ENCODE assay signal across 21 cellular contexts in the genomic region with DNA sequence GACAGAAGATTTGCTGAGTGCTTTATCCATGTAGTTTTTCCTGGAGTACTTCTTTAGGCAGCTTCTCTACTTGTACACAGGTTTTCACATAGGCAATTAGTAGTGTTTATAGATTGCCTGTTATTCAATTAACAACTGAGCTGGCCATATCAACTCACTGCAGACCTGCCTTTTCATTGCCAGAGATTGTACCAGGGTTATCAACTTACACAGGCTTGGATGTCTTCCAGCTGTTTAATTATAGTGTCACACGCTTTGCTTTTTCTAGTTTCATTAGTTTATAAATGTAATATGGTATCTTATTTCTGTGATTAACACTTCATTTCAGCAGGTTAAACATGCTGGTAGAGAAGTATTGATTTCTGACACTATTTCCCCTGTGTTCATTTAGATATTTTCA.
A peak's percentile ranks its signal among the peaks of the same experiment; 100 is the strongest.
DNase-seq lines count a peak whose midpoint lies in the region; ATAC-seq, FAIRE-seq and TF ChIP-seq lines count a peak whose summit lies in the region.
"Had no signal": no experiment of that assay in that cellular context is flagged by ENCODE, and none has a peak within 500 bp of the region (broad histone marks: within the 10 kb centered on the region; RNA-seq: fewer than 3 reads in every experiment).

No MANE protein-coding gene starts in this region.

- no peak for ATAC-seq in GM21526 (IDR thresholded peaks at IDR 0.05; ENCODE audit: low FRiP score, unreplicated experiment)
- ATAC-seq: effector memory CD8-positive, alpha-beta T cell had no signal

- FAIRE-seq in keratinocyte (lab: Jason Lieb, UNC) (peak; percentile 9), frontal cortex (lab: Jason Lieb, UNC) (no peak)
- FAIRE-seq: GM12892 had no signal

- H3K27ac ChIP-seq in HEK293 (ENCODE audit: extremely low read depth, low read depth, low read length) (no peak overlapping the region), keratinocyte (ENCODE audit: control insufficient read depth, insufficient read depth, low read length) (no peak overlapping the region), ovary (no peak overlapping the region)
- H3K27ac ChIP-seq: hepatocyte, neural progenitor cell, SJCRH30 had no signal

- no peak for TF ChIP-seq CTCF in HEK293 (tag by site-specific recombination; IDR thresholded peaks at IDR 0.05)
- TF ChIP-seq CTCF in keratinocyte (optimal IDR thresholded peaks at IDR 0.05 in 1 of 3, IDR thresholded peaks at IDR 0.05 in 1 of 3, conservative IDR thresholded peaks at IDR 0.05 in 1 of 3; ENCODE audit: extremely low read depth in 1 of 3, insufficient read depth in 2 of 3, low read length in 3 of 3): no peak
- TF ChIP-seq CTCF in osteocyte (IDR thresholded peaks at IDR 0.05): no peak
- no peak for TF ChIP-seq CTCF in ovary (IDR thresholded peaks at IDR 0.05)

- CTCF ChIA-PET in HEK293 (lab: Yijun Ruan, JAX): interaction anchor here (0.7 to 1.2 kb wide), 2 partner anchors 22 to 26 kb away, joined by 3 to 6 read pairs; no protein-coding TSS in a partner anchor

- DNase-seq in NCI-H2029 treated with DMSO at 0.1 percent for 48 hours (lab: John Stamatoyannopoulos, UW): peak; percentile 29
- DNase-seq in NCI-H82 (lab: John Stamatoyannopoulos, UW): peak; percentile 87
- DNase-seq in keratinocyte (ENCODE audit: low read depth, low spot score): no peak
- DNase-seq in osteocyte (ENCODE audit: extremely low spot score, unreplicated experiment): no peak
- no peak for DNase-seq in ovary
- DNase-seq in frontal cortex (ENCODE audit: low spot score in 2 of 2): no peak
- DNase-seq: amniotic stem cell; Caco-2; central memory CD4-positive, alpha-beta T cell; effector memory CD8-positive, alpha-beta T cell; GF-D8; GOT3; kidney; NCI-H187 treated with DMSO at 0.1 percent for 48 hours; stimulated activated CD4-positive, alpha-beta T cell treated with anti-CD3 and anti-CD28 coated beads, Interleukin-12 subunit alpha, Interleukin-12 subunit beta, amount 100 ng/mL, for 4 hours had no signal

- peaks cover 6% of the 10 kb centered on the region for H3K4me1 Mint-ChIP-seq in osteocyte (ENCODE audit: unreplicated experiment)

- no peaks in the 10 kb centered on the region for H3K9me1 ChIP-seq in keratinocyte (ENCODE audit: control insufficient read depth, extremely low read depth, insufficient read depth, low read length)

- H3K4me2 ChIP-seq in keratinocyte (ENCODE audit: control insufficient read depth, extremely low read depth, insufficient read depth, low read depth, low read length): no peak overlapping the region
- H3K4me2 ChIP-seq: hepatocyte, neural progenitor cell had no signal

- POLR2A ChIA-PET in HEK293 (lab: Yijun Ruan, JAX): no interaction called here

- H3K4me1 ChIP-seq in HEK293 (ENCODE audit: control insufficient read depth, insufficient read depth, low read length): no peaks in the 10 kb centered on the region
- H3K4me1 ChIP-seq in keratinocyte (ENCODE audit: control insufficient read depth, extremely low read depth, insufficient read depth, low read length): no peaks in the 10 kb centered on the region
- H3K4me1 ChIP-seq in ovary (ENCODE audit: insufficient read depth): no peaks in the 10 kb centered on the region
- H3K4me1 ChIP-seq: Caco-2 had no signal

- TF ChIP-seq POLR2A in ovary (IDR thresholded peaks at IDR 0.05): no peak

- no peak overlapping the region for H3K4me3 ChIP-seq in HEK293 (ENCODE audit: low read depth, low read length)
- H3K4me3 ChIP-seq in keratinocyte (ENCODE audit: control insufficient read depth in 2 of 3, extremely low read depth in 1 of 3, insufficient read depth in 2 of 3, low read depth in 1 of 3, low read length in 3 of 3): no peak overlapping the region
- no peak overlapping the region for H3K4me3 ChIP-seq in ovary
- H3K4me3 ChIP-seq: hepatocyte, neural progenitor cell, SJCRH30 had no signal

- TF ChIP-seq EP300 in ovary (IDR thresholded peaks at IDR 0.05): no peak

- H3K27me3 ChIP-seq in keratinocyte (ENCODE audit: control insufficient read depth, extremely low read depth, insufficient read depth, low read length) (no peaks in the 10 kb centered on the region), ovary (no peaks in the 10 kb centered on the region)
- H3K27me3 ChIP-seq: hepatocyte, neural progenitor cell, SJCRH30 had no signal

- H3K9me3 ChIP-seq in HEK293 (ENCODE audit: control insufficient read depth, insufficient read depth, low read depth, low read length) (no peaks in the 10 kb centered on the region), keratinocyte (ENCODE audit: control insufficient read depth, low read depth, low read length) (no peaks in the 10 kb centered on the region), ovary (no peaks in the 10 kb centered on the region)
- H3K9me3 ChIP-seq: Caco-2, SJCRH30 had no signal

- H3K36me3 ChIP-seq in HEK293 (ENCODE audit: control insufficient read depth in 2 of 2, insufficient read depth in 1 of 2, low read length in 2 of 2) (peaks cover 0 to 11% of the 10 kb centered on the region in 2 experiments; a peak in 1 of 3 replicates), keratinocyte (ENCODE audit: control insufficient read depth in 2 of 2, extremely low read depth in 1 of 2, insufficient read depth in 2 of 2, low read length in 2 of 2) (no peaks in the 10 kb centered on the region), ovary (no peaks in the 10 kb centered on the region)
- H3K36me3 ChIP-seq: neural progenitor cell, SJCRH30 had no signal

- no peak overlapping the region for H3K4me3 Mint-ChIP-seq in osteocyte (ENCODE audit: unreplicated experiment)
- H3K4me3 Mint-ChIP-seq: effector memory CD8-positive, alpha-beta T cell; neural progenitor cell had no signal

- H3K9ac ChIP-seq in keratinocyte (ENCODE audit: control insufficient read depth, extremely low read depth, insufficient read depth, low read length): no peak overlapping the region
- H3K9ac ChIP-seq: neural progenitor cell had no signal

- H3K79me2 ChIP-seq in keratinocyte (ENCODE audit: control insufficient read depth, insufficient read depth, low read length): no peaks in the 10 kb centered on the region
- H3K79me2 ChIP-seq: hepatocyte had no signal

- no peaks in the 10 kb centered on the region for H4K20me1 ChIP-seq in keratinocyte (ENCODE audit: control insufficient read depth, extremely low read depth, insufficient read depth, low read length)

- intact Hi-C loops in ovary (cut with DNase I): no loop called here

- no peaks in the 10 kb centered on the region for H3K9me3 Mint-ChIP-seq in osteocyte (ENCODE audit: unreplicated experiment)
- H3K9me3 Mint-ChIP-seq: effector memory CD8-positive, alpha-beta T cell; neural progenitor cell had no signal

- no peak overlapping the region for H2AFZ ChIP-seq in keratinocyte (ENCODE audit: control insufficient read depth, low read length)
- H2AFZ ChIP-seq: hepatocyte, neural progenitor cell had no signal

- H3K36me3 Mint-ChIP-seq in osteocyte (ENCODE audit: unreplicated experiment): peaks cover 15% of the 10 kb centered on the region

- 57 to 74% (median 71%) methylated on average over 1 of the region's 1 CpG for WGBS in ovary, 3 donors

- H3K27me3 Mint-ChIP-seq in osteocyte (ENCODE audit: unreplicated experiment): no peaks in the 10 kb centered on the region
- H3K27me3 Mint-ChIP-seq: effector memory CD8-positive, alpha-beta T cell had no signal

- no peak overlapping the region for H3K27ac Mint-ChIP-seq in osteocyte (ENCODE audit: unreplicated experiment)
- H3K27ac Mint-ChIP-seq: effector memory CD8-positive, alpha-beta T cell; neural progenitor cell had no signal

- dilution Hi-C loops in keratinocyte (cut with MboI; ENCODE audit: extremely low pct_ligation_motif_present, low sequenced_read_pairs): no loop called here

TF ChIP-seq in HEK293, 187 proteins besides CTCF, POLR2A, EP300 and RAD21:
- TF ChIP-seq FEZF1 (tag by site-specific recombination; IDR thresholded peaks at IDR 0.05) (peak; percentile 70), ZNF202 (tag by site-specific recombination; IDR thresholded peaks at IDR 0.05; ENCODE audit: borderline replicate concordance) (no peak), ZBTB17 (tag by site-specific recombination; IDR thresholded peaks at IDR 0.05) (no peak), ZNF664 (tag by site-specific recombination; IDR thresholded peaks at IDR 0.05) (0 out of 2 replicates have a peak, but pooled peaks have one; percentile 12), ZBTB8A (tag by site-specific recombination; IDR thresholded peaks at IDR 0.05) (no peak), SP7 (tag by site-specific recombination; IDR thresholded peaks at IDR 0.05) (peak; percentile 74; the same call in 1 of the 2 replicates), OSR2 (tag by site-specific recombination; IDR thresholded peaks at IDR 0.05) (peak; percentile 24; the same call in 1 of the 2 replicates)
- TF ChIP-seq, protein P1, sequence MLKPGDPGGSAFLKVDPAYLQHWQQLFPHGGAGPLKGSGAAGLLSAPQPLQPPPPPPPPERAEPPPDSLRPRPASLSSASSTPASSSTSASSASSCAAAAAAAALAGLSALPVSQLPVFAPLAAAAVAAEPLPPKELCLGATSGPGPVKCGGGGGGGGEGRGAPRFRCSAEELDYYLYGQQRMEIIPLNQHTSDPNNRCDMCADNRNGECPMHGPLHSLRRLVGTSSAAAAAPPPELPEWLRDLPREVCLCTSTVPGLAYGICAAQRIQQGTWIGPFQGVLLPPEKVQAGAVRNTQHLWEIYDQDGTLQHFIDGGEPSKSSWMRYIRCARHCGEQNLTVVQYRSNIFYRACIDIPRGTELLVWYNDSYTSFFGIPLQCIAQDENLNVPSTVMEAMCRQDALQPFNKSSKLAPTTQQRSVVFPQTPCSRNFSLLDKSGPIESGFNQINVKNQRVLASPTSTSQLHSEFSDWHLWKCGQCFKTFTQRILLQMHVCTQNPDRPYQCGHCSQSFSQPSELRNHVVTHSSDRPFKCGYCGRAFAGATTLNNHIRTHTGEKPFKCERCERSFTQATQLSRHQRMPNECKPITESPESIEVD (tag by site-specific recombination; IDR thresholded peaks at IDR 0.05): peak; percentile 69
TF ChIP-seq in HEK293: peak in this region for 5.

Comparison
In these comparisons a context has a peak if more than half of its experiments do, and no peak if none do; other contexts are left out.
1. DNase-seq: peak in NCI-H2029 treated with DMSO at 0.1 percent for 48 hours (single experiment) and NCI-H82 (single experiment); none in keratinocyte (single experiment), osteocyte (single experiment), ovary (0 of 5) and frontal cortex (0 of 2).